In the genomic region with DNA sequence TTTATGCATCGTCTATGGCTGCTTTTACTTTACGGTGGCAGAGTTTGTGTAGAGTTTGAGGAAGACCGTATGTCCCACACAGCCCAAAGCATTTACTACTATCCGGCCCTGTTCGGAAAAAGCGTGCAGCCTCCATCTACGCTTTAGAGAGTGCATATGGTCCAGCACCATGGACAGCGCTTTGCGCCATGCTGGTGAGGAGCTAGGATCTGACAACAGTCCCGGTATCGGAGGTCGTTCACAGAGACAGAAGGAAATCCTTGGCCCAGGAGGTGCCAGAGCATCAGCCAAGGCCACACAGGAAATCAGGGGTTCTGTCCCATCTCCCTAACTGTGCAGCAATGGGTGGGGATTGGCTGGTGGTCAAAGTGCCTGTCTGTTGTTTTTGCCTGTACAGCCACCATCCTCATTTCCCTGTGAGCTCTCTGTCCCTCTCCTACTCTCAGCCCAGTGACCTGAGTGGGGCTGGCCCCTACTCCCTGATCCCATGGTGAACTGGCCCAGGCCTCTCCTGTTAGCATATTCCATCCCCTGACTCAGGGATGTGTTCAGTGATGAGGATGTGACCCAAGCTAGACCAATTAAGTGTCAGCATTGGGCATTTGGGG, we compare ENCODE assay signal across 9 cellular contexts. TPM values are rescaled to one million over a fixed set of nuclear protein-coding genes. Genes with fewer than 3 reads are reported as not detected.
A peak's percentile ranks its signal among the peaks of the same experiment; 100 is the strongest.
DNase-seq lines count a peak whose midpoint lies in the region; ATAC-seq and TF ChIP-seq lines count a peak whose summit lies in the region.
"Had no signal": no experiment of that assay in that cellular context is flagged by ENCODE, and none has a peak within 500 bp of the region (broad histone marks: within the 10 kb centered on the region; RNA-seq: fewer than 3 reads in every experiment).

No MANE protein-coding gene starts in this region.

- no peaks in the 10 kb centered on the region for H3K9me3 Mint-ChIP-seq in activated CD4-positive, alpha-beta T cell treated with anti-CD3 and anti-CD28 coated beads, Interleukin-2, amount 10 ng/mL, durations not matched to agents 24 days and 14 days
- H3K9me3 Mint-ChIP-seq in endothelial cell (ENCODE audit: unreplicated experiment) = no peaks in the 10 kb centered on the region
- peaks cover 0 to 5% (median 0%) of the 10 kb centered on the region in 7 donors for H3K9me3 Mint-ChIP-seq in naive B cell
- H3K9me3 Mint-ChIP-seq: nephron had no signal

- no peaks in the 10 kb centered on the region for H3K4me1 Mint-ChIP-seq in activated CD4-positive, alpha-beta T cell treated with anti-CD3 and anti-CD28 coated beads, Interleukin-2, amount 10 ng/mL, durations not matched to agents 24 days and 14 days
- H3K4me1 Mint-ChIP-seq in endothelial cell (ENCODE audit: unreplicated experiment) (no peaks in the 10 kb centered on the region), naive B cell (peaks cover 0 to 4% (median 0%) of the 10 kb centered on the region in 3 donors)
- H3K4me1 Mint-ChIP-seq: nephron had no signal

- no peak overlapping the region for H3K27ac Mint-ChIP-seq in activated CD4-positive, alpha-beta T cell treated with anti-CD3 and anti-CD28 coated beads, Interleukin-2, amount 10 ng/mL, durations not matched to agents 24 days and 14 days
- H3K27ac Mint-ChIP-seq in endothelial cell (ENCODE audit: unreplicated experiment) (no peak overlapping the region), naive B cell (peak overlapping the region in 1 of 6 donors; percentile 81)
- H3K27ac Mint-ChIP-seq: nephron had no signal

- H3K36me3 Mint-ChIP-seq in activated CD4-positive, alpha-beta T cell treated with anti-CD3 and anti-CD28 coated beads, Interleukin-2, amount 10 ng/mL, durations not matched to agents 24 days and 14 days (ENCODE audit: low read depth) = no peaks in the 10 kb centered on the region
- no peaks in the 10 kb centered on the region for H3K36me3 Mint-ChIP-seq in endothelial cell (ENCODE audit: low read depth, unreplicated experiment)
- no peaks in the 10 kb centered on the region for H3K36me3 Mint-ChIP-seq in naive B cell

- TF ChIP-seq CTCF in endothelial cell (IDR thresholded peaks at IDR 0.05; ENCODE audit: unreplicated experiment) = no peak

- intact Hi-C loops in activated CD4-positive, alpha-beta T cell treated with anti-CD3 and anti-CD28 coated beads, Interleukin-2, amount 10 ng/mL, durations not matched to agents 24 days and 14 days (cut with micrococcal nuclease) = no loop called here

- H3K27me3 Mint-ChIP-seq in activated CD4-positive, alpha-beta T cell treated with anti-CD3 and anti-CD28 coated beads, Interleukin-2, amount 10 ng/mL, durations not matched to agents 24 days and 14 days = peaks cover 8% of the 10 kb centered on the region
- H3K27me3 Mint-ChIP-seq in endothelial cell (ENCODE audit: unreplicated experiment) (no peaks in the 10 kb centered on the region), naive B cell (peaks cover 20 to 46% (median 40%) of the 10 kb centered on the region in 3 donors)

- H3K4me3 Mint-ChIP-seq in activated CD4-positive, alpha-beta T cell treated with anti-CD3 and anti-CD28 coated beads, Interleukin-2, amount 10 ng/mL, durations not matched to agents 24 days and 14 days = no peak overlapping the region
- H3K4me3 Mint-ChIP-seq in endothelial cell (ENCODE audit: unreplicated experiment) = no peak overlapping the region
- no peak overlapping the region for H3K4me3 Mint-ChIP-seq in naive B cell
- H3K4me3 Mint-ChIP-seq: nephron had no signal

- DNase-seq in SIG-M5 treated with dmso at 0.1 percent for 504 hours (lab: John Stamatoyannopoulos, UW; ENCODE audit: unreplicated experiment) (peak; percentile 27), SIG-M5 (lab: John Stamatoyannopoulos, UW) (no peak), endothelial cell (ENCODE audit: low spot score) (peak; percentile 78), naive B cell (peak; percentile 14), NK-92 (lab: John Stamatoyannopoulos, UW; ENCODE audit: unreplicated experiment) (no peak)
- peak; percentile 90 for DNase-seq in activated CD4-positive, alpha-beta T cell treated with anti-CD3 and anti-CD28 coated beads, Interleukin-2, amount 10 ng/mL, durations not matched to agents 24 days and 14 days

- ATAC-seq in naive B cell (ENCODE audit: low read depth in 2 of 2) (no peak), HG03095 (IDR thresholded peaks at IDR 0.05; ENCODE audit: unreplicated experiment) (no peak), HG02571 (IDR thresholded peaks at IDR 0.05; ENCODE audit: unreplicated experiment) (no peak)

RNA-seq across cellular contexts. Expression of a gene that starts 16.2 kb away (rescaled TPM):
- not detected in 2 replicates for total RNA-seq in activated CD4-positive, alpha-beta T cell treated with anti-CD3 and anti-CD28 coated beads, Interleukin-2, amount 10 ng/mL, durations not matched to agents 24 days and 14 days
- total RNA-seq in endothelial cell (ENCODE audit: unreplicated experiment) = not detected
- not detected for polyA plus RNA-seq in naive B cell (ENCODE audit: low read depth in 6 of 6)

RNA-seq across cellular contexts. Expression of a gene that starts 23.5 kb away (rescaled TPM):
- total RNA-seq in activated CD4-positive, alpha-beta T cell treated with anti-CD3 and anti-CD28 coated beads, Interleukin-2, amount 10 ng/mL, durations not matched to agents 24 days and 14 days = 0.28 TPM in 1 of 2 replicates, not detected in the other
- not detected for total RNA-seq in endothelial cell (ENCODE audit: unreplicated experiment)
- not detected for polyA plus RNA-seq in naive B cell (ENCODE audit: low read depth in 6 of 6)

RNA-seq across cellular contexts. Expression of a gene that starts 27.9 kb away (rescaled TPM):
- total RNA-seq in activated CD4-positive, alpha-beta T cell treated with anti-CD3 and anti-CD28 coated beads, Interleukin-2, amount 10 ng/mL, durations not matched to agents 24 days and 14 days = 1.8 and 2.1 TPM in 2 replicates
- 1.8 TPM for total RNA-seq in endothelial cell (ENCODE audit: unreplicated experiment)
- not detected for polyA plus RNA-seq in naive B cell (ENCODE audit: low read depth in 6 of 6)

RNA-seq across cellular contexts. Expression of a gene that starts 39.6 kb away (rescaled TPM):
- total RNA-seq in activated CD4-positive, alpha-beta T cell treated with anti-CD3 and anti-CD28 coated beads, Interleukin-2, amount 10 ng/mL, durations not matched to agents 24 days and 14 days = 2.0 and 2.4 TPM in 2 replicates
- total RNA-seq in endothelial cell (ENCODE audit: unreplicated experiment) = 11.5 TPM
- not detected for polyA plus RNA-seq in naive B cell (ENCODE audit: low read depth in 6 of 6)

RNA-seq across cellular contexts. Expression of a gene that starts 53.4 kb away (rescaled TPM):
- 24.6 and 26.4 TPM in 2 replicates for total RNA-seq in activated CD4-positive, alpha-beta T cell treated with anti-CD3 and anti-CD28 coated beads, Interleukin-2, amount 10 ng/mL, durations not matched to agents 24 days and 14 days
- 8.5 TPM for total RNA-seq in endothelial cell (ENCODE audit: unreplicated experiment)
- polyA plus RNA-seq in naive B cell (ENCODE audit: low read depth in 6 of 6) = under 1 TPM in 1 of 6 donors, not detected in 5; 0.58 TPM

Comparison
In these comparisons a context has a peak if more than half of its experiments do, and no peak if none do; other contexts are left out.
1. DNase-seq: peak in SIG-M5 treated with dmso at 0.1 percent for 504 hours (single experiment), activated CD4-positive, alpha-beta T cell treated with anti-CD3 and anti-CD28 coated beads, Interleukin-2, amount 10 ng/mL, durations not matched to agents 24 days and 14 days (single experiment), endothelial cell (single experiment) and naive B cell (single experiment); none in SIG-M5 (single experiment) and NK-92 (single experiment).